9 cellular contexts compared by ENCODE assay signal in genomic region chr14:92687681-92688433, GRCh38.
A peak's percentile ranks its signal among the peaks of the same experiment; 100 is the strongest.
DNase-seq lines count a peak whose midpoint lies in the region; ATAC-seq and TF ChIP-seq lines count a peak whose summit lies in the region.
"Had no signal": no experiment of that assay in that cellular context is flagged by ENCODE, and none has a peak within 500 bp of the region (broad histone marks: within the 10 kb centered on the region; RNA-seq: fewer than 3 reads in every experiment).

No MANE protein-coding gene starts in this region.

- H3K27ac ChIP-seq in breast epithelium (no peak overlapping the region), mammary epithelial cell (ENCODE audit: insufficient read depth, low read depth, low read length) (no peak overlapping the region), mesenchymal stem cell (ENCODE audit: low read length, poor library complexity, severe bottlenecking) (no peak overlapping the region), aorta (ENCODE audit: low read depth in 1 of 2, low read length in 2 of 2) (no peak overlapping the region)

- H4K91ac ChIP-seq in mesenchymal stem cell (ENCODE audit: low read length): peak overlapping the region; percentile 61

- H3K27me3 ChIP-seq in breast epithelium: no peaks in the 10 kb centered on the region
- no peaks in the 10 kb centered on the region for H3K27me3 ChIP-seq in mammary epithelial cell (ENCODE audit: insufficient read depth, low read length)
- peaks cover 0 to 4% of the 10 kb centered on the region in 2 experiments for H3K27me3 ChIP-seq in mesenchymal stem cell (ENCODE audit: control insufficient read depth in 1 of 2, insufficient read depth in 1 of 2, low read length in 2 of 2)
- H3K27me3 ChIP-seq in aorta (ENCODE audit: control insufficient read depth in 1 of 2, insufficient read depth in 2 of 2, low read length in 1 of 2): no peaks in the 10 kb centered on the region

- no peaks in the 10 kb centered on the region for H4K20me1 ChIP-seq in mammary epithelial cell (ENCODE audit: insufficient read depth, low read length)

- no peak for TF ChIP-seq POLR2A in breast epithelium (IDR thresholded peaks at IDR 0.05)

- H3K79me2 ChIP-seq in mammary epithelial cell (ENCODE audit: insufficient read depth, low read length): no peaks in the 10 kb centered on the region

- ATAC-seq in aorta (ENCODE audit: low FRiP score) (peak; percentile 3), GM18868 (IDR thresholded peaks at IDR 0.05; ENCODE audit: unreplicated experiment) (no peak), GM18907 (IDR thresholded peaks at IDR 0.05; ENCODE audit: unreplicated experiment) (no peak)

- dilution Hi-C loops in mammary epithelial cell (cut with HindIII; ENCODE audit: low sequenced_read_pairs): no loop called here

- peak overlapping the region; percentile 52 for H2BK15ac ChIP-seq in mesenchymal stem cell (ENCODE audit: low read depth, poor library complexity, severe bottlenecking)

- H3K4me1 ChIP-seq in breast epithelium (peaks cover 4 to 7% of the 10 kb centered on the region in 2 donors), mammary epithelial cell (ENCODE audit: insufficient read depth, low read length) (no peaks in the 10 kb centered on the region), mesenchymal stem cell (ENCODE audit: control insufficient read depth, insufficient read depth, low read depth, low read length) (peaks cover 23% of the 10 kb centered on the region), aorta (ENCODE audit: control insufficient read depth in 1 of 2, insufficient read depth in 2 of 2, low read length in 2 of 2) (no peaks in the 10 kb centered on the region)

- H3K4me2 ChIP-seq in mammary epithelial cell (ENCODE audit: insufficient read depth, low read depth, low read length) (no peak overlapping the region), mesenchymal stem cell (ENCODE audit: low read length, poor library complexity, severe bottlenecking) (peak overlapping the region; percentile 70)

- H3K4me3 ChIP-seq in breast epithelium (peak overlapping the region; percentile 19 to 57 (median 37)), mammary epithelial cell (replicated peaks in 1 of 3; ENCODE audit: insufficient read depth in 1 of 3, low read depth in 2 of 3, low read length in 3 of 3) (no peak overlapping the region), mesenchymal stem cell (ENCODE audit: insufficient read depth in 1 of 2, low read depth in 1 of 2, low read length in 2 of 2) (peak overlapping the region in 1 of 2 experiments; percentile 39), aorta (ENCODE audit: low read length in 2 of 2) (no peak overlapping the region)

- H3K18ac ChIP-seq in mesenchymal stem cell (ENCODE audit: low read depth in 1 of 2, low read length in 2 of 2): peak overlapping the region; percentile 22 to 25

- no peak overlapping the region for H2BK120ac ChIP-seq in mesenchymal stem cell (ENCODE audit: low read depth, low read length)

- no TSS peak for BruUV-seq in mammary epithelial cell (replicated peaks; lab: Mats Ljungman, UMichigan)

- H3K9ac ChIP-seq in mammary epithelial cell (ENCODE audit: insufficient read depth, low read length) (no peak overlapping the region), mesenchymal stem cell (ENCODE audit: low read length) (no peak overlapping the region)

- H3K9me3 ChIP-seq in breast epithelium: no peaks in the 10 kb centered on the region
- no peaks in the 10 kb centered on the region for H3K9me3 ChIP-seq in mammary epithelial cell (replicated peaks; ENCODE audit: insufficient read depth, low read length)
- no peaks in the 10 kb centered on the region for H3K9me3 ChIP-seq in mesenchymal stem cell (ENCODE audit: control insufficient read depth, low read length)
- no peaks in the 10 kb centered on the region for H3K9me3 ChIP-seq in aorta (ENCODE audit: control insufficient read depth, low read length)

- H2BK12ac ChIP-seq in mesenchymal stem cell (ENCODE audit: low read length in 2 of 2): no peak overlapping the region

- H2BK5ac ChIP-seq in mesenchymal stem cell (ENCODE audit: low read depth, low read length, poor library complexity, severe bottlenecking): no peak overlapping the region

- H3K36me3 ChIP-seq in breast epithelium (no peaks in the 10 kb centered on the region), mammary epithelial cell (ENCODE audit: insufficient read depth, low read length) (no peaks in the 10 kb centered on the region), mesenchymal stem cell (ENCODE audit: control insufficient read depth in 1 of 2, insufficient read depth in 2 of 2, low read depth in 1 of 2, low read length in 2 of 2) (peaks cover 41 to 42% of the 10 kb centered on the region in 2 experiments), aorta (ENCODE audit: control insufficient read depth in 1 of 2, insufficient read depth in 2 of 2, low read length in 1 of 2) (no peaks in the 10 kb centered on the region)

- TF ChIP-seq CTCF in breast epithelium (IDR thresholded peaks at IDR 0.05): no peak
- TF ChIP-seq CTCF in mammary epithelial cell (conservative IDR thresholded peaks at IDR 0.05 in 1 of 2, IDR thresholded peaks at IDR 0.05 in 1 of 2; ENCODE audit: extremely low read depth in 1 of 2, insufficient read depth in 1 of 2, low read depth in 1 of 2, low read length in 2 of 2): no peak

- in situ Hi-C loops in mammary epithelial cell (cut with MboI; ENCODE audit: low sequenced_read_pairs in 2 of 2): no loop called here

- H2AK5ac ChIP-seq in mesenchymal stem cell (ENCODE audit: low read length, severe bottlenecking): no peak overlapping the region

- WGBS in mammary epithelial cell (ENCODE audit: low coverage, missing lambda C conversion rate): 100% methylated on average over 7 of the region's 80 CpGs
- WGBS in mesenchymal stem cell: 6% methylated on average over 79 of the region's 80 CpGs
- WGBS in aorta, 2 donors: 37 to 42% methylated on average over 75 to 80 of the region's 80 CpGs

- H4K8ac ChIP-seq in mesenchymal stem cell (ENCODE audit: low read length): peak overlapping the region; percentile 59

- no peaks in the 10 kb centered on the region for H3K79me1 ChIP-seq in mesenchymal stem cell (replicated peaks; ENCODE audit: low read length, poor library complexity, severe bottlenecking)

- intact Hi-C loops in breast epithelium (cut with DNase I; ENCODE audit: low total_unique reads) (loop anchor here (10.0 kb wide), 1 partner anchor 97 kb away; no protein-coding TSS in a partner anchor), mammary epithelial cell (cut with micrococcal nuclease) (loop anchor here (1.0 kb wide), 1 partner anchor 96 kb away; no protein-coding TSS in a partner anchor), aorta (cut with DNase I) (loop anchor here in 1 of 2 donors (5.0 to 10.0 kb wide), 3 partner anchors 94 to 563 kb away; partner anchors contain the start of genes CPSF2 and NDUFB1)

- no peak overlapping the region for H3K23ac ChIP-seq in mesenchymal stem cell (ENCODE audit: low read length in 2 of 2)

- CTCF ChIA-PET in mammary epithelial cell (lab: Charles Lee; ENCODE audit: low non-redundant PET): no interaction called here

- no peak overlapping the region for H3K14ac ChIP-seq in mesenchymal stem cell (ENCODE audit: low read length in 2 of 2)

- H2AFZ ChIP-seq in mammary epithelial cell (ENCODE audit: low read depth, low read length): no peak overlapping the region
- H2AFZ ChIP-seq in mesenchymal stem cell (ENCODE audit: low read depth, low read length): peak overlapping the region; percentile 20

- no peak overlapping the region for H3K4ac ChIP-seq in mesenchymal stem cell (ENCODE audit: low read depth in 1 of 2, low read length in 2 of 2)

- no peak for DNase-seq in breast epithelium (ENCODE audit: low spot score in 2 of 2)
- DNase-seq in mammary epithelial cell: no peak
- DNase-seq in dermis microvascular lymphatic vessel endothelial cell (ENCODE audit: low read depth in 2 of 2): peak; percentile 18 to 37
- peak; percentile 46 for DNase-seq in mesenchymal stem cell
- DNase-seq in aorta: peak in 1 of 2 donors; percentile 59
- no peak for DNase-seq in GM19240 (ENCODE audit: insufficient read length, low spot score)
- DNase-seq: cortex of kidney had no signal

Comparison
In these comparisons a context has a peak if more than half of its experiments do, and no peak if none do; other contexts are left out.
1. H3K4me3 ChIP-seq: peak in breast epithelium (3 of 3); none in mammary epithelial cell (0 of 3) and aorta (0 of 2).
2. DNase-seq: peak in dermis microvascular lymphatic vessel endothelial cell (2 of 2) and mesenchymal stem cell (single experiment); none in breast epithelium (0 of 2), mammary epithelial cell (single experiment) and GM19240 (single experiment).